9 cellular contexts compared by ENCODE assay signal in the genomic region with DNA sequence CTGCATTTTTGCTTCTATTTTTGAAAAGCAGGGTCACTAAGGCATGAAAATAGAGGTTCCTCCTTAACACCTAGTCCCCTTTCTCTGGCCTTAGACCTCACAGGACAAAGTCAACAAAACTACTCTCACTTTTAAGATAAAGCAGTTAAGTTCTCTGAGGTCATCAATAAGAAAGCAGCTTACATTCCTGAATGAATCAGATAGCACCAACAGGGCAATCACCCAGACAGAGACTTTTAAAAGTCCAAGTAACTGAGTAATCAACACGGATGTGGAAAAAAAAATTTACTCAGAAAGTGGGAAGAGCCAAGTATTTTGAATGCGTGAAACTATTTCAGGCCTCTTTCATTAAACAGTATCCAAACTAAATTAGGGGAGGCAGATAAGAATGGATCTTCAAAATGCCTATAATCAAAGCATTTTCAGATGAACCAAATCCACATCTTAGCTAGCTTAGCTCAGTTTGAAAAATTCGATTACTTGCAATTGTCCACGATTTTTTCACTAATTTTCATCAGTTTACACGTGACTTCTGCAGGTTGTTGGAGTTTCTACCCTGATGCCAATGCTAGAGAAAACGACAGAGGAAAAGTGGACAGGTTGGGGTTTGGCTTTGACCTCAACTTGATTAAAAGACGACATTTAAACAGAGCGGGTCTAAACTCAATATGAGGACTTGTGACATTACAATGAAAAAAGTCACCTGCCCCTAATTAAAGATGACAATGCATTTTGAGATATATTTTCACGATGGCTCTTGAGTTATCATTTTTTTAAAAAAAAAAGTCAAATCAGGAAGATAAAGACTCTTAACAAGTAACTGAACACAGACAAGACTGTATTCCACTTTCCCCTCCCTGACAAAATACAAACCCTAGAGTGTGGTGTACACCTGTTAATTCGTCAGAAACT. TPM values are rescaled to one million over a fixed set of nuclear protein-coding genes. Genes with fewer than 3 reads are reported as not detected.
A peak's percentile ranks its signal among the peaks of the same experiment; 100 is the strongest.
DNase-seq lines count a peak whose midpoint lies in the region; ATAC-seq and TF ChIP-seq lines count a peak whose summit lies in the region.
"Had no signal": no experiment of that assay in that cellular context is flagged by ENCODE, and none has a peak within 500 bp of the region (broad histone marks: within the 10 kb centered on the region; RNA-seq: fewer than 3 reads in every experiment).

No MANE protein-coding gene starts in this region.

- TF ChIP-seq POLR2A in body of pancreas (IDR thresholded peaks at IDR 0.05): no peak
- TF ChIP-seq POLR2A in right lobe of liver (IDR thresholded peaks at IDR 0.05): no peak
- no peak for TF ChIP-seq POLR2A in transverse colon (IDR thresholded peaks at IDR 0.05)

- peaks cover 5% of the 10 kb centered on the region for H3K4me1 Mint-ChIP-seq in activated T-cell treated with anti-CD3 and anti-CD28 coated beads, Interleukin-2, amount 50 U/mL, for 4 hours (ENCODE audit: low read depth)

- DNase-seq in activated T-cell treated with anti-CD3 and anti-CD28 coated beads, Interleukin-2, amount 50 U/mL, for 4 hours: no peak
- no peak for DNase-seq in activated T-cell treated with anti-CD3 and anti-CD28 coated beads, Interleukin-2, amount 50 U/mL, for 1 hour
- DNase-seq in body of pancreas (peak in 1 of 4 donors; percentile 14), right lobe of liver (no peak), transverse colon (no peak)
- DNase-seq in stimulated activated CD4-positive, alpha-beta T cell treated with anti-CD3 and anti-CD28 coated beads, Interleukin-2, amount 100 ng/mL, for 24 hours: no peak

- TF ChIP-seq EP300 in transverse colon (IDR thresholded peaks at IDR 0.05; ENCODE audit: low read depth): no peak

- H3K4me3 Mint-ChIP-seq in activated T-cell treated with anti-CD3 and anti-CD28 coated beads, Interleukin-2, amount 50 U/mL, for 4 hours: peak overlapping the region; percentile 71

- H3K36me3 ChIP-seq in body of pancreas (replicated peaks in 1 of 2; ENCODE audit: insufficient read depth in 1 of 2, low read depth in 2 of 2) (no peaks in the 10 kb centered on the region), right lobe of liver (no peaks in the 10 kb centered on the region), transverse colon (no peaks in the 10 kb centered on the region)
- H3K36me3 ChIP-seq: SJSA1 had no signal

- intact Hi-C loops in body of pancreas (cut with DNase I): no loop called here
- intact Hi-C loops in right lobe of liver (cut with DNase I): no loop called here
- intact Hi-C loops in transverse colon (cut with DNase I; ENCODE audit: low total_unique reads): no loop called here

- WGBS in body of pancreas, 2 donors: 10 to 15% methylated on average over 10 of the region's 10 CpGs
- 24% methylated on average over 10 of the region's 10 CpGs for WGBS in right lobe of liver (ENCODE audit: insufficient coverage, low coverage, low lambda C conversion rate, missing lambda C conversion rate)
- 27 to 33% methylated on average over 10 of the region's 10 CpGs for WGBS in transverse colon (ENCODE audit: low coverage in 1 of 2), 2 donors

- peaks cover 60% of the 10 kb centered on the region for H3K27me3 Mint-ChIP-seq in activated T-cell treated with anti-CD3 and anti-CD28 coated beads, Interleukin-2, amount 50 U/mL, for 4 hours (ENCODE audit: low read depth)

- H3K4me3 ChIP-seq in body of pancreas (peak overlapping the region in 1 of 2 donors; percentile 35), right lobe of liver (peak overlapping the region; percentile 51 to 62 (median 53)), transverse colon (peak overlapping the region in 3 of 4 donors; percentile 55 to 77 (median 75))

- H3K9me3 ChIP-seq in body of pancreas: no peaks in the 10 kb centered on the region
- no peaks in the 10 kb centered on the region for H3K9me3 ChIP-seq in right lobe of liver
- no peaks in the 10 kb centered on the region for H3K9me3 ChIP-seq in transverse colon
- H3K9me3 ChIP-seq: SJSA1 had no signal

- ATAC-seq in activated T-cell treated with anti-CD3 and anti-CD28 coated beads, Interleukin-2, amount 50 U/mL, for 4 hours: no peak
- ATAC-seq in body of pancreas: peak; percentile 24
- peak in 2 of 4 donors; percentile 15 to 64 for ATAC-seq in right lobe of liver
- ATAC-seq in GM19455 (IDR thresholded peaks at IDR 0.05; ENCODE audit: unreplicated experiment): no peak
- no peak for ATAC-seq in HG02973 (IDR thresholded peaks at IDR 0.05; ENCODE audit: unreplicated experiment)

- H3K4me1 ChIP-seq in body of pancreas: peaks cover 27% of the 10 kb centered on the region
- H3K4me1 ChIP-seq in right lobe of liver: peaks cover 0 to 13% (median 6%) of the 10 kb centered on the region in 4 donors
- peaks cover 6 to 23% (median 14%) of the 10 kb centered on the region in 4 donors for H3K4me1 ChIP-seq in transverse colon

- peak overlapping the region in 3 of 4 donors; percentile 68 to 76 (median 70) for H3K27ac ChIP-seq in body of pancreas
- peak overlapping the region; percentile 44 to 69 (median 56) for H3K27ac ChIP-seq in right lobe of liver
- H3K27ac ChIP-seq in transverse colon: peak overlapping the region; percentile 79 to 84 (median 80)
- H3K27ac ChIP-seq: SJSA1 had no signal

- no peaks in the 10 kb centered on the region for H3K9me3 Mint-ChIP-seq in activated T-cell treated with anti-CD3 and anti-CD28 coated beads, Interleukin-2, amount 50 U/mL, for 4 hours

- no peak for TF ChIP-seq CTCF in body of pancreas (IDR thresholded peaks at IDR 0.05)
- no peak for TF ChIP-seq CTCF in right lobe of liver (IDR thresholded peaks at IDR 0.05)
- TF ChIP-seq CTCF in transverse colon (IDR thresholded peaks at IDR 0.05): no peak

- in situ Hi-C loops in transverse colon (cut with MboI; ENCODE audit: low pct_ligation_motif_present in 1 of 4, low pct_unique_long_range_greater_than_20kb in 1 of 4, low sequenced_read_pairs in 3 of 4): loop anchor here in 1 of 4 donors (25.0 kb wide), 1 partner anchor 165 kb away; no protein-coding TSS in a partner anchor

- H3K27me3 ChIP-seq in body of pancreas (no peaks in the 10 kb centered on the region), right lobe of liver (no peaks in the 10 kb centered on the region), transverse colon (no peaks in the 10 kb centered on the region)

- no peaks in the 10 kb centered on the region for H3K36me3 Mint-ChIP-seq in activated T-cell treated with anti-CD3 and anti-CD28 coated beads, Interleukin-2, amount 50 U/mL, for 4 hours (ENCODE audit: insufficient read depth)

RNA-seq across cellular contexts. Expression of gene BEND7, which starts 1.6 kb away (rescaled TPM):
- total RNA-seq in activated T-cell treated with anti-CD3 and anti-CD28 coated beads, Interleukin-2, amount 50 U/mL, for 4 hours: under 1 TPM in 1 of 3 donors, not detected in 2; 0.03 TPM
- total RNA-seq in body of pancreas (10 to 100 TPM; 13.7 to 17.5 TPM), right lobe of liver (10 to 100 TPM; 14.5 to 21.5 (median 15.6) TPM), transverse colon (10 to 100 TPM; 16.1 to 41.4 (median 31.0) TPM)

RNA-seq across cellular contexts. Expression of gene PRPF18, which starts 59.6 kb away (rescaled TPM):
- 10 to 100 TPM; 24.5 to 26.9 (median 24.5) TPM for total RNA-seq in activated T-cell treated with anti-CD3 and anti-CD28 coated beads, Interleukin-2, amount 50 U/mL, for 4 hours
- total RNA-seq in body of pancreas (10 to 100 TPM; 13.8 to 22.8 TPM), right lobe of liver (10 to 100 TPM in 4 of 6 experiments, 1 to 10 TPM in 2; 8.1 to 16.1 (median 11.5) TPM), transverse colon (10 to 100 TPM; 19.8 to 42.4 (median 32.3) TPM)

Comparison
In these comparisons a context has a peak if more than half of its experiments do, and no peak if none do; other contexts are left out.
1. RNA of gene BEND7, which starts 1.6 kb away (total RNA-seq): 16.1 to 41.4 TPM in transverse colon, 13.7 to 17.5 TPM in body of pancreas and 14.5 to 21.5 TPM in right lobe of liver; 0.03 TPM in activated T-cell treated with anti-CD3 and anti-CD28 coated beads, Interleukin-2, amount 50 U/mL, for 4 hours; every median in the first group is over 10 times any median in the second.
2. Peak in every context shown above with its lines, with median percentiles within 50 percentile points of each other: H3K27ac ChIP-seq.